29 cellular contexts compared by ENCODE assay signal in the genomic region with DNA sequence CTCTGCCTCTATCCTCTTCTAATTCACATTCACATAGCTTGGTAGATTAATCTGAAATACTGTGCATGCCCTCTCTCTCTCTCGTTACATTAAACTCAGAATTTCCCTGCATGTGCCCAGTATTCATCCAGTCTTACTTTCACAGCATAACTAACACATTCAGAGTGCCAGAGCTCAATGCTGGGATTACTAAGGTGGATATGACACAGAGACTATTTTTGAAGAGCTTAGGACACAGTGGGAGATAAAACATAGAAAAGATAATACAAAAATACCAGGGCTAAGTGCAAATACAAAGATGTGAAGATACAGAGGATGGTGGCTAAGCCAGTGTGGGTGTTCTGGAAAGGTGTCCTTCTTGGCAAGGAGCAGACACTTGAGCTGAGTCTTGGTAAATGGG.
"Had no signal": no experiment of that assay in that cellular context is flagged by ENCODE, and none has a peak within 500 bp of the region (broad histone marks: within the 10 kb centered on the region; RNA-seq: fewer than 3 reads in every experiment).

No MANE protein-coding gene starts in this region.

- H3K9me3 Mint-ChIP-seq: activated CD4-positive, alpha-beta memory T cell treated with anti-CD3 and anti-CD28 coated beads for 36 hours; activated CD4-positive, alpha-beta T cell treated with anti-CD3 and anti-CD28 coated beads, Interleukin-2, amount 10 ng/mL, durations not matched to agents 24 days and 14 days; activated T-helper 1 cell treated with anti-CD3 and anti-CD28 coated beads, Interleukin-12 subunit alpha, Interleukin-12 subunit beta, Interleukin-2, Interleukin-4 antibody, amounts not matched to agents 30 ng/mL and 10 ng/mL and 1 ng/mL, durations not matched to agents 14 hours and 24 hours and 36 hours; activated T-helper 2 cell treated with anti-CD3 and anti-CD28 coated beads, Interferon-gamma antibody, Interleukin-2, Interleukin-4, amounts not matched to agents 10 μg/mL and 5 μg/mL and 100 μg/mL, durations not matched to agents 14 hours and 24 hours and 36 hours had no signal

- H3K9me3 ChIP-seq: colonic mucosa, esophagus squamous epithelium, gastroesophageal sphincter had no signal

- H3K27ac Mint-ChIP-seq: activated CD4-positive, alpha-beta memory T cell treated with anti-CD3 and anti-CD28 coated beads for 36 hours; activated CD4-positive, alpha-beta T cell treated with anti-CD3 and anti-CD28 coated beads for 36 hours; activated CD4-positive, alpha-beta T cell treated with anti-CD3 and anti-CD28 coated beads, Interleukin-2, amount 10 ng/mL, durations not matched to agents 24 days and 14 days; activated CD8-positive, alpha-beta memory T cell treated with anti-CD3 and anti-CD28 coated beads, Interleukin-2, amount 10 ng/mL, durations not matched to agents 7 days and 5 days; activated CD8-positive, alpha-beta T cell treated with anti-CD3 and anti-CD28 coated beads, Interleukin-2, amount 10 ng/mL, durations not matched to agents 7 days and 5 days; activated naive CD8-positive, alpha-beta T cell; activated T-helper 1 cell treated with anti-CD3 and anti-CD28 coated beads, Interleukin-12 subunit alpha, Interleukin-12 subunit beta, Interleukin-2, Interleukin-4 antibody, amounts not matched to agents 30 ng/mL and 10 ng/mL and 1 ng/mL, durations not matched to agents 14 hours and 24 hours and 36 hours; activated T-helper 2 cell treated with anti-CD3 and anti-CD28 coated beads, Interferon-gamma antibody, Interleukin-2, Interleukin-4, amounts not matched to agents 10 μg/mL and 5 μg/mL and 100 μg/mL, durations not matched to agents 14 hours and 24 hours and 36 hours had no signal

- H3K4me1 ChIP-seq: colonic mucosa had no signal

- H3K27ac ChIP-seq: brain microvascular endothelial cell, colonic mucosa, epithelial cell of prostate, esophagus squamous epithelium, gastroesophageal sphincter had no signal

- H3K36me3 ChIP-seq: brain microvascular endothelial cell, colonic mucosa, esophagus squamous epithelium, gastroesophageal sphincter had no signal

- FAIRE-seq: astrocyte, endometrium, endothelial cell of umbilical vein had no signal

- DNase-seq: activated CD4-positive, alpha-beta memory T cell treated with anti-CD3 and anti-CD28 coated beads for 36 hours; activated CD4-positive, alpha-beta T cell treated with anti-CD3 and anti-CD28 coated beads for 36 hours; activated CD4-positive, alpha-beta T cell treated with anti-CD3 and anti-CD28 coated beads, Interleukin-2, amount 10 ng/mL, durations not matched to agents 24 days and 14 days; activated CD4-positive, CD25-positive, alpha-beta regulatory T cell; activated CD4-positive, CD25-positive, alpha-beta regulatory T cell treated with anti-CD3 and anti-CD28 coated beads, Interleukin-2, amount 50 U/mL, for 72 hours; activated CD8-positive, alpha-beta memory T cell treated with anti-CD3 and anti-CD28 coated beads, Interleukin-2, amount 10 ng/mL, durations not matched to agents 7 days and 5 days; activated CD8-positive, alpha-beta memory T cell treated with anti-CD3 and anti-CD28 coated beads, Interleukin-2, amount 50 U/mL, for 4 hours; activated CD8-positive, alpha-beta T cell treated with anti-CD3 and anti-CD28 coated beads, Interleukin-2, amount 10 ng/mL, durations not matched to agents 7 days and 5 days; activated gamma-delta T cell; activated naive CD4-positive, alpha-beta T cell treated with anti-CD3 and anti-CD28 coated beads, Interleukin-2, amount 50 U/mL, for 16 hours; activated naive CD4-positive, alpha-beta T cell treated with Interleukin-2 at 50 U/mL for 16 hours; activated T-cell treated with anti-CD3 and anti-CD28 coated beads, Interleukin-2, amount 50 U/mL, for 1 hour; activated T-cell treated with anti-CD3 and anti-CD28 coated beads, Interleukin-2, amount 50 U/mL, for 48 hours; amniotic stem cell; brain microvascular endothelial cell; cerebellar nuclear complex; colonic mucosa; effector CD8-positive, alpha-beta T cell; esophagus squamous epithelium; foreskin melanocyte; T-helper 2 cell had no signal

- H3K4me3 Mint-ChIP-seq: activated CD4-positive, alpha-beta memory T cell treated with anti-CD3 and anti-CD28 coated beads for 36 hours; activated CD4-positive, alpha-beta T cell treated with anti-CD3 and anti-CD28 coated beads for 36 hours; activated CD4-positive, alpha-beta T cell treated with anti-CD3 and anti-CD28 coated beads, Interleukin-2, amount 10 ng/mL, durations not matched to agents 24 days and 14 days; activated CD8-positive, alpha-beta memory T cell treated with anti-CD3 and anti-CD28 coated beads, Interleukin-2, amount 10 ng/mL, durations not matched to agents 7 days and 5 days; activated CD8-positive, alpha-beta T cell treated with anti-CD3 and anti-CD28 coated beads, Interleukin-2, amount 10 ng/mL, durations not matched to agents 7 days and 5 days; activated naive CD8-positive, alpha-beta T cell; activated T-helper 1 cell treated with anti-CD3 and anti-CD28 coated beads, Interleukin-12 subunit alpha, Interleukin-12 subunit beta, Interleukin-2, Interleukin-4 antibody, amounts not matched to agents 30 ng/mL and 10 ng/mL and 1 ng/mL, durations not matched to agents 14 hours and 24 hours and 36 hours had no signal

- H3K36me3 Mint-ChIP-seq: activated CD4-positive, alpha-beta memory T cell treated with anti-CD3 and anti-CD28 coated beads for 36 hours; activated CD8-positive, alpha-beta memory T cell treated with anti-CD3 and anti-CD28 coated beads, Interleukin-2, amount 10 ng/mL, durations not matched to agents 7 days and 5 days; activated naive CD8-positive, alpha-beta T cell had no signal

- ATAC-seq: activated CD4-positive, alpha-beta T cell treated with anti-CD3 and anti-CD28 coated beads for 36 hours; activated CD8-positive, alpha-beta memory T cell treated with anti-CD3 and anti-CD28 coated beads, Interleukin-2, amount 10 ng/mL, durations not matched to agents 7 days and 5 days; activated CD8-positive, alpha-beta T cell treated with anti-CD3 and anti-CD28 coated beads, Interleukin-2, amount 10 ng/mL, durations not matched to agents 7 days and 5 days had no signal

- H3K4me1 Mint-ChIP-seq: activated CD4-positive, alpha-beta T cell treated with anti-CD3 and anti-CD28 coated beads for 36 hours had no signal

- H3K4me3 ChIP-seq: colonic mucosa, esophagus squamous epithelium, gastroesophageal sphincter had no signal
